ENCODE assay signal across 26 cellular contexts in genomic region chrX:75158054-75158453, GRCh38. TPM values are rescaled to one million over a fixed set of nuclear protein-coding genes. Genes with fewer than 3 reads are reported as not detected.
DNase-seq lines count a peak whose midpoint lies in the region; ATAC-seq, FAIRE-seq and TF ChIP-seq lines count a peak whose summit lies in the region.
"Had no signal": no experiment of that assay in that cellular context is flagged by ENCODE, and none has a peak within 500 bp of the region (broad histone marks: within the 10 kb centered on the region; RNA-seq: fewer than 3 reads in every experiment).

No MANE protein-coding gene starts in this region.

- no peak overlapping the region for H3K4me3 ChIP-seq in CD8-positive, alpha-beta T cell (ENCODE audit: low read depth, low read length)
- H3K4me3 ChIP-seq in pancreas = no peak overlapping the region
- H3K4me3 ChIP-seq in lower lobe of right lung = no peak overlapping the region
- H3K4me3 ChIP-seq: HAP-1 had no signal

- no peak for FAIRE-seq in pancreas (lab: Jason Lieb, UNC)
- FAIRE-seq: GM12891, HTR-8/SVneo had no signal

- no peaks in the 10 kb centered on the region for H3K27me3 ChIP-seq in CD8-positive, alpha-beta T cell (ENCODE audit: insufficient read depth, low read length)
- no peaks in the 10 kb centered on the region for H3K27me3 ChIP-seq in pancreas
- H3K27me3 ChIP-seq in lower lobe of right lung (ENCODE audit: low read depth) = no peaks in the 10 kb centered on the region

- H3K9me3 ChIP-seq in CD8-positive, alpha-beta T cell (ENCODE audit: low read length) = no peaks in the 10 kb centered on the region
- H3K9me3 ChIP-seq in pancreas (no peaks in the 10 kb centered on the region), lower lobe of right lung (no peaks in the 10 kb centered on the region)
- H3K9me3 ChIP-seq: HAP-1 had no signal

- POLR2A ChIA-PET in activated CD8-positive, alpha-beta T cell treated with anti-CD3 and anti-CD28 coated beads for 36 hours (lab: Charles Lee) = no interaction called here
- POLR2A ChIA-PET in activated CD8-positive, alpha-beta T cell treated with anti-CD3 and anti-CD28 coated beads, Interleukin-2, amount 10 ng/mL, durations not matched to agents 7 days and 5 days (lab: Charles Lee) = interaction anchor here (0.6 kb wide), 1 partner anchor 9 kb away, joined by 3 read pairs; no protein-coding TSS in a partner anchor
- POLR2A ChIA-PET in CD8-positive, alpha-beta T cell (lab: Charles Lee) = interaction anchor here (0.6 kb wide), 1 partner anchor 1944 kb away, joined by 3 read pairs; the partner anchor contains the start of gene NAP1L2
- POLR2A ChIA-PET in naive thymus-derived CD8-positive, alpha-beta T cell (lab: Charles Lee) = interaction anchor here (0.6 to 1.7 kb wide), 2 partner anchors 15 to 277 kb away, joined by 3 to 4 read pairs; no protein-coding TSS in a partner anchor

- peaks cover 17% of the 10 kb centered on the region for H3K4me1 ChIP-seq in CD8-positive, alpha-beta T cell (ENCODE audit: insufficient read depth, low read length)
- peaks cover 0 to 3% (median 0%) of the 10 kb centered on the region in 3 donors for H3K4me1 ChIP-seq in pancreas
- H3K4me1 ChIP-seq in lower lobe of right lung = peaks cover 7% of the 10 kb centered on the region

- no peak overlapping the region for H3K27ac ChIP-seq in CD8-positive, alpha-beta T cell (ENCODE audit: low read depth, low read length)
- H3K27ac ChIP-seq in pancreas = no peak overlapping the region
- H3K27ac ChIP-seq in lower lobe of right lung = no peak overlapping the region

- intact Hi-C loops in activated CD8-positive, alpha-beta T cell treated with anti-CD3 and anti-CD28 coated beads for 36 hours (cut with micrococcal nuclease) = loop anchor here (5.0 kb wide), 1 partner anchor 114 kb away; the partner anchor contains the start of gene UPRT
- intact Hi-C loops in CD8-positive, alpha-beta T cell (cut with DNase I, micrococcal nuclease) = loop anchor here (5.0 to 10.0 kb wide), 4 partner anchors 546 to 1216 kb away; partner anchors contain the start of genes PBDC1 (in 1 of the 2) and RLIM (in 1 of the 2)
- intact Hi-C loops in pancreas (cut with DNase I) (no loop called here), lower lobe of right lung (cut with DNase I) (no loop called here)

- H3K9me3 Mint-ChIP-seq in activated CD8-positive, alpha-beta T cell treated with anti-CD3 and anti-CD28 coated beads for 36 hours = no peaks in the 10 kb centered on the region
- H3K9me3 Mint-ChIP-seq in activated CD8-positive, alpha-beta T cell treated with anti-CD3 and anti-CD28 coated beads, Interleukin-2, amount 10 ng/mL, durations not matched to agents 7 days and 5 days (ENCODE audit: insufficient read depth) = no peaks in the 10 kb centered on the region
- no peaks in the 10 kb centered on the region for H3K9me3 Mint-ChIP-seq in CD8-positive, alpha-beta T cell
- H3K9me3 Mint-ChIP-seq in activated T-helper 17 cell treated with anti-CD3 and anti-CD28 coated beads, Interleukin-2, amount 50 U/mL, for 72 hours = no peaks in the 10 kb centered on the region
- H3K9me3 Mint-ChIP-seq in naive thymus-derived CD8-positive, alpha-beta T cell = no peaks in the 10 kb centered on the region
- H3K9me3 Mint-ChIP-seq: CD8-positive, alpha-beta memory T cell; HFFc6 had no signal

- H3K4me1 Mint-ChIP-seq in activated CD8-positive, alpha-beta T cell treated with anti-CD3 and anti-CD28 coated beads for 36 hours (ENCODE audit: low read depth) = peaks cover 41% of the 10 kb centered on the region
- H3K4me1 Mint-ChIP-seq in activated CD8-positive, alpha-beta T cell treated with anti-CD3 and anti-CD28 coated beads, Interleukin-2, amount 10 ng/mL, durations not matched to agents 7 days and 5 days (ENCODE audit: low read depth) = peaks cover 20% of the 10 kb centered on the region
- peaks cover 39% of the 10 kb centered on the region for H3K4me1 Mint-ChIP-seq in CD8-positive, alpha-beta T cell (ENCODE audit: low read depth)
- H3K4me1 Mint-ChIP-seq in activated T-helper 17 cell treated with anti-CD3 and anti-CD28 coated beads, Interleukin-2, amount 50 U/mL, for 72 hours = peaks cover 15% of the 10 kb centered on the region
- peaks cover 24 to 38% (median 32%) of the 10 kb centered on the region in 4 donors for H3K4me1 Mint-ChIP-seq in naive thymus-derived CD8-positive, alpha-beta T cell

- WGBS in pancreas, 2 donors = 75 to 86% methylated on average over 3 of the region's 3 CpGs

- no peak for DNase-seq in activated CD8-positive, alpha-beta T cell treated with anti-CD3 and anti-CD28 coated beads for 36 hours
- no peak for DNase-seq in activated CD8-positive, alpha-beta T cell treated with anti-CD3 and anti-CD28 coated beads, Interleukin-2, amount 10 ng/mL, durations not matched to agents 7 days and 5 days
- no peak for DNase-seq in CD8-positive, alpha-beta T cell
- DNase-seq in naive thymus-derived CD8-positive, alpha-beta T cell = no peak
- DNase-seq in pancreas (no peak), lower lobe of right lung (no peak)
- DNase-seq: C1 segment of cervical spinal cord; CD8-positive, alpha-beta memory T cell; DMS 273 treated with DMSO at 0.1 percent for 48 hours; DMS79 treated with DMSO at 0.1 percent for 48 hours; GF-D8; GOT3; HFFc6; KBM-7; NCI-H1048; NCI-H1694; NCI-H2029 treated with DMSO at 0.1 percent for 48 hours; NCI-H446 treated with DMSO at 0.1 percent for 48 hours; NCI-H526 treated with DMSO at 0.1 percent for 48 hours; NK-92 treated with Interleukin-12 subunit alpha and Interleukin-12 subunit beta, amount 100 ng/mL, for 24 hours; SHP77 treated with DMSO at 0.1 percent for 48 hours had no signal

- no peaks in the 10 kb centered on the region for H3K36me3 ChIP-seq in CD8-positive, alpha-beta T cell (ENCODE audit: insufficient read depth, low read length)
- no peaks in the 10 kb centered on the region for H3K36me3 ChIP-seq in pancreas
- no peaks in the 10 kb centered on the region for H3K36me3 ChIP-seq in lower lobe of right lung
- H3K36me3 ChIP-seq: HAP-1 had no signal

- H3K4me3 Mint-ChIP-seq in activated CD8-positive, alpha-beta T cell treated with anti-CD3 and anti-CD28 coated beads for 36 hours = no peak overlapping the region
- H3K4me3 Mint-ChIP-seq in activated CD8-positive, alpha-beta T cell treated with anti-CD3 and anti-CD28 coated beads, Interleukin-2, amount 10 ng/mL, durations not matched to agents 7 days and 5 days = no peak overlapping the region
- H3K4me3 Mint-ChIP-seq in CD8-positive, alpha-beta T cell = no peak overlapping the region
- H3K4me3 Mint-ChIP-seq in activated T-helper 17 cell treated with anti-CD3 and anti-CD28 coated beads, Interleukin-2, amount 50 U/mL, for 72 hours = peak overlapping the region; percentile 99
- no peak overlapping the region for H3K4me3 Mint-ChIP-seq in naive thymus-derived CD8-positive, alpha-beta T cell
- H3K4me3 Mint-ChIP-seq: CD8-positive, alpha-beta memory T cell; HFFc6 had no signal

- H3K27ac Mint-ChIP-seq in activated CD8-positive, alpha-beta T cell treated with anti-CD3 and anti-CD28 coated beads for 36 hours = peak overlapping the region; percentile 95
- H3K27ac Mint-ChIP-seq in activated CD8-positive, alpha-beta T cell treated with anti-CD3 and anti-CD28 coated beads, Interleukin-2, amount 10 ng/mL, durations not matched to agents 7 days and 5 days = no peak overlapping the region
- H3K27ac Mint-ChIP-seq in CD8-positive, alpha-beta T cell = peak overlapping the region; percentile 98
- H3K27ac Mint-ChIP-seq in activated T-helper 17 cell treated with anti-CD3 and anti-CD28 coated beads, Interleukin-2, amount 50 U/mL, for 72 hours = peak overlapping the region; percentile 98
- peak overlapping the region in 6 of 10 donors; percentile 8 to 100 (median 76) for H3K27ac Mint-ChIP-seq in naive thymus-derived CD8-positive, alpha-beta T cell
- H3K27ac Mint-ChIP-seq: HFFc6 had no signal

- H3K27me3 Mint-ChIP-seq in activated CD8-positive, alpha-beta T cell treated with anti-CD3 and anti-CD28 coated beads for 36 hours = no peaks in the 10 kb centered on the region
- H3K27me3 Mint-ChIP-seq in activated CD8-positive, alpha-beta T cell treated with anti-CD3 and anti-CD28 coated beads, Interleukin-2, amount 10 ng/mL, durations not matched to agents 7 days and 5 days (ENCODE audit: low read depth) = no peaks in the 10 kb centered on the region
- no peaks in the 10 kb centered on the region for H3K27me3 Mint-ChIP-seq in CD8-positive, alpha-beta T cell (ENCODE audit: low read depth)
- no peaks in the 10 kb centered on the region for H3K27me3 Mint-ChIP-seq in activated T-helper 17 cell treated with anti-CD3 and anti-CD28 coated beads, Interleukin-2, amount 50 U/mL, for 72 hours
- H3K27me3 Mint-ChIP-seq in naive thymus-derived CD8-positive, alpha-beta T cell = no peaks in the 10 kb centered on the region

- no peak for TF ChIP-seq CTCF in activated CD8-positive, alpha-beta T cell treated with anti-CD3 and anti-CD28 coated beads for 36 hours (IDR thresholded peaks at IDR 0.05)
- TF ChIP-seq CTCF in CD8-positive, alpha-beta T cell (IDR thresholded peaks at IDR 0.05) = no peak
- TF ChIP-seq CTCF in pancreas (IDR thresholded peaks at IDR 0.05) (no peak), lower lobe of right lung (IDR thresholded peaks at IDR 0.05) (no peak)

- ATAC-seq in activated CD8-positive, alpha-beta T cell treated with anti-CD3 and anti-CD28 coated beads for 36 hours = no peak
- no peak for ATAC-seq in activated CD8-positive, alpha-beta T cell treated with anti-CD3 and anti-CD28 coated beads, Interleukin-2, amount 10 ng/mL, durations not matched to agents 7 days and 5 days
- ATAC-seq in CD8-positive, alpha-beta T cell = no peak
- no peak for ATAC-seq in activated T-helper 17 cell treated with anti-CD3 and anti-CD28 coated beads, Interleukin-2, amount 50 U/mL, for 72 hours (replicated peaks)
- ATAC-seq in naive thymus-derived CD8-positive, alpha-beta T cell = no peak
- ATAC-seq in pancreas (no peak), lower lobe of right lung (no peak)
- ATAC-seq: Panc1 had no signal

- CTCF ChIA-PET in activated CD8-positive, alpha-beta T cell treated with anti-CD3 and anti-CD28 coated beads for 36 hours (lab: Charles Lee) = interaction anchor here (1.4 kb wide), 1 partner anchor 25 kb away, joined by 3 read pairs; no protein-coding TSS in a partner anchor
- CTCF ChIA-PET in activated CD8-positive, alpha-beta T cell treated with anti-CD3 and anti-CD28 coated beads, Interleukin-2, amount 10 ng/mL, durations not matched to agents 7 days and 5 days (lab: Charles Lee) = no interaction called here
- CTCF ChIA-PET in CD8-positive, alpha-beta T cell (lab: Charles Lee) = interaction anchor here (0.6 kb wide), 1 partner anchor 134 kb away, joined by 3 read pairs; no protein-coding TSS in a partner anchor

- H3K36me3 Mint-ChIP-seq in activated CD8-positive, alpha-beta T cell treated with anti-CD3 and anti-CD28 coated beads for 36 hours (ENCODE audit: low read depth) = peaks cover 11% of the 10 kb centered on the region
- H3K36me3 Mint-ChIP-seq in activated CD8-positive, alpha-beta T cell treated with anti-CD3 and anti-CD28 coated beads, Interleukin-2, amount 10 ng/mL, durations not matched to agents 7 days and 5 days (ENCODE audit: low read depth) = peaks cover 2% of the 10 kb centered on the region
- peaks cover 11% of the 10 kb centered on the region for H3K36me3 Mint-ChIP-seq in CD8-positive, alpha-beta T cell
- H3K36me3 Mint-ChIP-seq in activated T-helper 17 cell treated with anti-CD3 and anti-CD28 coated beads, Interleukin-2, amount 50 U/mL, for 72 hours (ENCODE audit: low read depth) = peaks cover 23% of the 10 kb centered on the region
- peaks cover 0 to 6% (median 0%) of the 10 kb centered on the region in 3 donors for H3K36me3 Mint-ChIP-seq in naive thymus-derived CD8-positive, alpha-beta T cell

RNA-seq across cellular contexts. Expression of gene ABCB7, which starts 2.0 kb away (rescaled TPM):
- total RNA-seq in activated CD8-positive, alpha-beta T cell treated with anti-CD3 and anti-CD28 coated beads for 36 hours = 10 to 100 TPM; 50.5 to 52.0 TPM
- total RNA-seq in activated CD8-positive, alpha-beta T cell treated with anti-CD3 and anti-CD28 coated beads, Interleukin-2, amount 10 ng/mL, durations not matched to agents 7 days and 5 days = 10 to 100 TPM; 21.6 to 23.0 TPM
- 10 to 100 TPM; 16.6 to 17.3 TPM for total RNA-seq in CD8-positive, alpha-beta T cell
- 10 to 100 TPM; 21.6 to 76.9 TPM for total RNA-seq in activated T-helper 17 cell treated with anti-CD3 and anti-CD28 coated beads, Interleukin-2, amount 50 U/mL, for 72 hours
- total RNA-seq in naive thymus-derived CD8-positive, alpha-beta T cell = 10 to 100 TPM; 27.7 to 30.3 TPM
- polyA plus RNA-seq in naive thymus-derived CD8-positive, alpha-beta T cell = 10 to 100 TPM; 18.6 to 20.2 (median 19.1) TPM
- total RNA-seq in pancreas = 10 to 100 TPM in 3 of 6 donors, 1 to 10 TPM in 3; 7.4 to 13.3 (median 10.1) TPM
- polyA plus RNA-seq in pancreas = 1 to 10 TPM; 3.0 to 7.9 TPM
- 30.1 TPM for total RNA-seq in lower lobe of right lung

Comparison
In these comparisons a context has a peak if more than half of its experiments do, and no peak if none do; other contexts are left out.
1. intact Hi-C loops: an anchor here in activated CD8-positive, alpha-beta T cell treated with anti-CD3 and anti-CD28 coated beads for 36 hours (5.0 kb wide) and CD8-positive, alpha-beta T cell (5.0 to 10.0 kb wide); none called in pancreas and lower lobe of right lung.